ENCODE assay signal across 21 cellular contexts in genomic region chr5:124774002-124774318, GRCh38.
DNase-seq lines count a peak whose midpoint lies in the region; ATAC-seq and TF ChIP-seq lines count a peak whose summit lies in the region.
"Had no signal": no experiment of that assay in that cellular context is flagged by ENCODE, and none has a peak within 500 bp of the region (broad histone marks: within the 10 kb centered on the region; RNA-seq: fewer than 3 reads in every experiment).

No MANE protein-coding gene starts in this region.

- no peaks in the 10 kb centered on the region for H3K27me3 Mint-ChIP-seq in nephron (ENCODE audit: low read depth)
- H3K27me3 Mint-ChIP-seq: activated CD4-positive, alpha-beta T cell treated with anti-CD3 and anti-CD28 coated beads for 36 hours; activated naive CD8-positive, alpha-beta T cell; effector memory CD8-positive, alpha-beta T cell; memory B cell had no signal

- H3K36me3 Mint-ChIP-seq in nephron (ENCODE audit: low read depth), result no peaks in the 10 kb centered on the region
- H3K36me3 Mint-ChIP-seq: activated naive CD8-positive, alpha-beta T cell; memory B cell had no signal

- peak; percentile 55 for DNase-seq in NCI-H1105 (lab: John Stamatoyannopoulos, UW)
- DNase-seq in NCI-H2227 (lab: John Stamatoyannopoulos, UW; ENCODE audit: unreplicated experiment), result peak; percentile 71
- DNase-seq in globus pallidus (ENCODE audit: low spot score), result no peak
- no peak for DNase-seq in stimulated activated naive CD4-positive, alpha-beta T cell treated with Interleukin-2 at 50 U/mL for 16 hours (lab: John Stamatoyannopoulos, UW)
- DNase-seq: activated CD4-positive, alpha-beta T cell treated with anti-CD3 and anti-CD28 coated beads for 36 hours; activated CD8-positive, alpha-beta T cell treated with anti-CD3 and anti-CD28 coated beads, Interleukin-2, amount 10 ng/mL, durations not matched to agents 7 days and 5 days; effector memory CD8-positive, alpha-beta T cell; foreskin fibroblast; heart right ventricle; Karpas-422; kidney glomerular epithelial cell; NCI-H510A treated with DMSO at 0.1 percent for 48 hours; stimulated activated naive CD4-positive, alpha-beta T cell had no signal

- no peaks in the 10 kb centered on the region for H3K9me3 Mint-ChIP-seq in nephron
- H3K9me3 Mint-ChIP-seq: memory B cell had no signal

- ATAC-seq in SK-N-SH treated with all-trans-retinoic acid at 6 μM for 48 hours, result peak; percentile 34; the same call in 2 of the 3 replicates
- ATAC-seq in HG02852 (IDR thresholded peaks at IDR 0.05; ENCODE audit: unreplicated experiment), result no peak
- ATAC-seq: activated CD4-positive, alpha-beta T cell treated with anti-CD3 and anti-CD28 coated beads for 36 hours; activated CD8-positive, alpha-beta T cell treated with anti-CD3 and anti-CD28 coated beads, Interleukin-2, amount 10 ng/mL, durations not matched to agents 7 days and 5 days; effector memory CD8-positive, alpha-beta T cell; esophagus mucosa; GM12878; heart right ventricle had no signal

- H3K4me1 Mint-ChIP-seq in nephron, result peaks cover 24% of the 10 kb centered on the region
- H3K4me1 Mint-ChIP-seq: activated CD4-positive, alpha-beta T cell treated with anti-CD3 and anti-CD28 coated beads for 36 hours; memory B cell had no signal

- H3K27ac Mint-ChIP-seq in nephron, result peak overlapping the region; percentile 58 to 79 (median 75)
- H3K27ac Mint-ChIP-seq: activated CD4-positive, alpha-beta T cell treated with anti-CD3 and anti-CD28 coated beads for 36 hours; activated CD8-positive, alpha-beta T cell treated with anti-CD3 and anti-CD28 coated beads, Interleukin-2, amount 10 ng/mL, durations not matched to agents 7 days and 5 days; activated naive CD8-positive, alpha-beta T cell; activated T-helper 2 cell treated with anti-CD3 and anti-CD28 coated beads, Interferon-gamma antibody, Interleukin-2, Interleukin-4, amounts not matched to agents 10 μg/mL and 5 μg/mL and 100 μg/mL, durations not matched to agents 14 hours and 24 hours and 36 hours; effector memory CD8-positive, alpha-beta T cell; memory B cell had no signal

- no peak for TF ChIP-seq CTCF in nephron (IDR thresholded peaks at IDR 0.05; ENCODE audit: unreplicated experiment in 3 of 3)

- no peak overlapping the region for H3K4me3 Mint-ChIP-seq in nephron
- H3K4me3 Mint-ChIP-seq: activated CD4-positive, alpha-beta T cell treated with anti-CD3 and anti-CD28 coated beads for 36 hours; activated CD8-positive, alpha-beta T cell treated with anti-CD3 and anti-CD28 coated beads, Interleukin-2, amount 10 ng/mL, durations not matched to agents 7 days and 5 days; activated naive CD8-positive, alpha-beta T cell; effector memory CD8-positive, alpha-beta T cell; memory B cell had no signal

TF ChIP-seq in SK-N-SH treated with all-trans-retinoic acid at 6 μM for 48 hours, 23 proteins besides CTCF, POLR2A, EP300 and RAD21:
- TF ChIP-seq, protein P1, sequence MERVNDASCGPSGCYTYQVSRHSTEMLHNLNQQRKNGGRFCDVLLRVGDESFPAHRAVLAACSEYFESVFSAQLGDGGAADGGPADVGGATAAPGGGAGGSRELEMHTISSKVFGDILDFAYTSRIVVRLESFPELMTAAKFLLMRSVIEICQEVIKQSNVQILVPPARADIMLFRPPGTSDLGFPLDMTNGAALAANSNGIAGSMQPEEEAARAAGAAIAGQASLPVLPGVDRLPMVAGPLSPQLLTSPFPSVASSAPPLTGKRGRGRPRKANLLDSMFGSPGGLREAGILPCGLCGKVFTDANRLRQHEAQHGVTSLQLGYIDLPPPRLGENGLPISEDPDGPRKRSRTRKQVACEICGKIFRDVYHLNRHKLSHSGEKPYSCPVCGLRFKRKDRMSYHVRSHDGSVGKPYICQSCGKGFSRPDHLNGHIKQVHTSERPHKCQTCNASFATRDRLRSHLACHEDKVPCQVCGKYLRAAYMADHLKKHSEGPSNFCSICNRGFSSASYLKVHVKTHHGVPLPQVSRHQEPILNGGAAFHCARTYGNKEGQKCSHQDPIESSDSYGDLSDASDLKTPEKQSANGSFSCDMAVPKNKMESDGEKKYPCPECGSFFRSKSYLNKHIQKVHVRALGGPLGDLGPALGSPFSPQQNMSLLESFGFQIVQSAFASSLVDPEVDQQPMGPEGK (CRISPR knock-in tag; IDR thresholded peaks at IDR 0.05; ENCODE audit: borderline replicate concordance), result no peak
- TF ChIP-seq RARB (CRISPR knock-in tag; IDR thresholded peaks at IDR 0.05) (no peak), ZC3H10 (CRISPR knock-in tag; IDR thresholded peaks at IDR 0.05) (no peak), TCF4 (CRISPR knock-in tag; IDR thresholded peaks at IDR 0.05; ENCODE audit: borderline replicate concordance) (no peak; the same call in 1 of the 2 replicates), OSR1 (CRISPR knock-in tag; IDR thresholded peaks at IDR 0.05) (no peak), ZFP3 (CRISPR knock-in tag; IDR thresholded peaks at IDR 0.05) (no peak), ZNF565 (CRISPR knock-in tag; conservative IDR thresholded peaks at IDR 0.05; ENCODE audit: low read depth) (no peak), ZNF70 (CRISPR knock-in tag; IDR thresholded peaks at IDR 0.05) (no peak), ESRRG (CRISPR knock-in tag; IDR thresholded peaks at IDR 0.05) (no peak), ARNTL (CRISPR knock-in tag; IDR thresholded peaks at IDR 0.05; ENCODE audit: borderline replicate concordance, low read depth) (no peak), GLIS3 (CRISPR knock-in tag; IDR thresholded peaks at IDR 0.05) (no peak)
- TF ChIP-seq, protein P2, sequence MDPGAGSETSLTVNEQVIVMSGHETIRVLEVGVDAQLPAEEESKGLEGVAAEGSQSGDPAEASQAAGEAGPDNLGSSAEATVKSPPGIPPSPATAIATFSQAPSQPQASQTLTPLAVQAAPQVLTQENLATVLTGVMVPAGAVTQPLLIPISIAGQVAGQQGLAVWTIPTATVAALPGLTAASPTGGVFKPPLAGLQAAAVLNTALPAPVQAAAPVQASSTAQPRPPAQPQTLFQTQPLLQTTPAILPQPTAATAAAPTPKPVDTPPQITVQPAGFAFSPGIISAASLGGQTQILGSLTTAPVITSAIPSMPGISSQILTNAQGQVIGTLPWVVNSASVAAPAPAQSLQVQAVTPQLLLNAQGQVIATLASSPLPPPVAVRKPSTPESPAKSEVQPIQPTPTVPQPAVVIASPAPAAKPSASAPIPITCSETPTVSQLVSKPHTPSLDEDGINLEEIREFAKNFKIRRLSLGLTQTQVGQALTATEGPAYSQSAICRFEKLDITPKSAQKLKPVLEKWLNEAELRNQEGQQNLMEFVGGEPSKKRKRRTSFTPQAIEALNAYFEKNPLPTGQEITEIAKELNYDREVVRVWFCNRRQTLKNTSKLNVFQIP (CRISPR knock-in tag; IDR thresholded peaks at IDR 0.05; ENCODE audit: borderline replicate concordance, low read depth), result no peak

Comparison
In these comparisons a context has a peak if more than half of its experiments do, and no peak if none do; other contexts are left out.
1. DNase-seq: peak in NCI-H1105 (single experiment) and NCI-H2227 (single experiment); none in globus pallidus (single experiment) and stimulated activated naive CD4-positive, alpha-beta T cell treated with Interleukin-2 at 50 U/mL for 16 hours (single experiment).